1 cellular context compared by ENCODE assay signal in genomic region chr14:21092147-21093011, GRCh38.
A peak's percentile ranks its signal among the peaks of the same experiment; 100 is the strongest.
TF ChIP-seq lines count a peak whose summit lies in the region.

No MANE protein-coding gene starts in this region.

TF ChIP-seq in GM12878, 131 proteins besides CTCF, POLR2A, EP300 and RAD21 (continued from another document):
- TF ChIP-seq CEBPB (IDR thresholded peaks at IDR 0.05; ENCODE audit: borderline replicate concordance in 1 of 2, low read depth in 2 of 2, low read length in 2 of 2) (no peak), ZBTB40 (IDR thresholded peaks at IDR 0.05; ENCODE audit: borderline replicate concordance) (no peak), SRF (IDR thresholded peaks at IDR 0.05; ENCODE audit: low read depth in 2 of 2, low read length in 2 of 2) (peak in 1 of 2 experiments; percentile 63; a peak in 1 of 4 replicates), NFIC (IDR thresholded peaks at IDR 0.05; ENCODE audit: low read depth, low read length) (no peak), SREBF1 (IDR thresholded peaks at IDR 0.05; ENCODE audit: low read length) (no peak), SREBF2 (IDR thresholded peaks at IDR 0.05; ENCODE audit: low read length) (no peak), MTA3 (IDR thresholded peaks at IDR 0.05; ENCODE audit: borderline replicate concordance, low read length) (no peak), TCF12 (IDR thresholded peaks at IDR 0.05; ENCODE audit: low read depth, low read length) (peak; percentile 80), EZH2 (IDR thresholded peaks at IDR 0.05; ENCODE audit: borderline replicate concordance, control insufficient read depth, low read depth, low read length) (no peak), HDAC6 (IDR thresholded peaks at IDR 0.05; ENCODE audit: unreplicated experiment) (no peak), RELB (IDR thresholded peaks at IDR 0.05; ENCODE audit: low read depth) (no peak), CBX5 (IDR thresholded peaks at IDR 0.05; ENCODE audit: low read depth) (peak; percentile 82; the same call in 1 of the 2 replicates), FOS (IDR thresholded peaks at IDR 0.05; ENCODE audit: borderline replicate concordance, extremely low read depth, insufficient read length) (no peak), HCFC1 (IDR thresholded peaks at IDR 0.05; ENCODE audit: low read length) (peak; percentile 51; the same call in 1 of the 2 replicates), BACH1 (IDR thresholded peaks at IDR 0.05; ENCODE audit: borderline replicate concordance) (no peak), STAT3 (IDR thresholded peaks at IDR 0.05; ENCODE audit: low read depth, low read length) (no peak), NRF1 (conservative IDR thresholded peaks at IDR 0.05; ENCODE audit: low read depth, low read length) (no peak), NBN (IDR thresholded peaks at IDR 0.05) (0 out of 2 replicates have a peak, but pooled peaks have one; percentile 36), KLF5 (IDR thresholded peaks at IDR 0.05; ENCODE audit: partially characterized antibody) (no peak)
